Comparison of ENCODE assay signal across 12 cellular contexts in genomic region chr20:43721429-43722152, GRCh38. TPM values are rescaled to one million over a fixed set of nuclear protein-coding genes. Genes with fewer than 3 reads are reported as not detected.
DNase-seq lines count a peak whose midpoint lies in the region; ATAC-seq and TF ChIP-seq lines count a peak whose summit lies in the region.
"Had no signal": no experiment of that assay in that cellular context is flagged by ENCODE, and none has a peak within 500 bp of the region (broad histone marks: within the 10 kb centered on the region; RNA-seq: fewer than 3 reads in every experiment).

No MANE protein-coding gene starts in this region.

- H3F3A ChIP-seq in SK-N-SH (replicated peaks; ENCODE audit: insufficient read depth): no peaks in the 10 kb centered on the region

- WGBS in SK-N-SH (ENCODE audit: low lambda C conversion rate): 83% methylated on average over 2 of the region's 15 CpGs
- WGBS in ovary, 3 donors: 22 to 32% (median 24%) methylated on average over 7 to 15 of the region's 15 CpGs

- H3K36me3 Mint-ChIP-seq in activated T-cell treated with anti-CD3 and anti-CD28 coated beads, Interleukin-2, amount 50 U/mL, for 4 hours (ENCODE audit: insufficient read depth): no peaks in the 10 kb centered on the region
- H3K36me3 Mint-ChIP-seq in naive thymus-derived CD8-positive, alpha-beta T cell: no peaks in the 10 kb centered on the region

- no peak for TF ChIP-seq RAD21 in SK-N-SH (IDR thresholded peaks at IDR 0.05; ENCODE audit: low read length)

- DNase-seq in SK-N-SH (no peak), HuH-7.5 (ENCODE audit: low spot score) (no peak), ovary (no peak), activated gamma-delta T cell treated with Interleukin-2 at 50 U/mL for 16 hours (no peak)
- no peak for DNase-seq in activated T-cell treated with anti-CD3 and anti-CD28 coated beads, Interleukin-2, amount 50 U/mL, for 4 hours
- DNase-seq in naive thymus-derived CD8-positive, alpha-beta T cell: peak in 1 of 10 donors; percentile 23
- DNase-seq: Karpas-422, left cardiac atrium had no signal

- H3K9me3 Mint-ChIP-seq in activated T-cell treated with anti-CD3 and anti-CD28 coated beads, Interleukin-2, amount 50 U/mL, for 4 hours: no peaks in the 10 kb centered on the region
- peaks cover 0 to 2% (median 0%) of the 10 kb centered on the region in 9 donors for H3K9me3 Mint-ChIP-seq in naive thymus-derived CD8-positive, alpha-beta T cell

- TF ChIP-seq CTCF in SK-N-SH (IDR thresholded peaks at IDR 0.05) (no peak), ovary (IDR thresholded peaks at IDR 0.05) (no peak)

- H3K9me3 ChIP-seq in SK-N-SH: no peaks in the 10 kb centered on the region
- H3K9me3 ChIP-seq in KOPT-K1 (ENCODE audit: insufficient read depth, low read length, poor library complexity, severe bottlenecking): no peaks in the 10 kb centered on the region
- no peaks in the 10 kb centered on the region for H3K9me3 ChIP-seq in ovary

- H3K4me1 Mint-ChIP-seq in activated T-cell treated with anti-CD3 and anti-CD28 coated beads, Interleukin-2, amount 50 U/mL, for 4 hours (ENCODE audit: low read depth): peaks cover 41% of the 10 kb centered on the region
- H3K4me1 Mint-ChIP-seq in naive thymus-derived CD8-positive, alpha-beta T cell: peaks cover 27 to 86% (median 68%) of the 10 kb centered on the region in 4 donors

- H3K4me3 ChIP-seq in SK-N-SH (ENCODE audit: low read depth in 2 of 2, low read length in 1 of 2): no peak overlapping the region
- no peak overlapping the region for H3K4me3 ChIP-seq in ovary
- H3K4me3 ChIP-seq: esophagus muscularis mucosa had no signal

- peak overlapping the region in 9 of 10 donors; percentile 26 to 93 (median 84) for H3K27ac Mint-ChIP-seq in naive thymus-derived CD8-positive, alpha-beta T cell

- intact Hi-C loops in ovary (cut with DNase I): no loop called here

- H3K9ac ChIP-seq in SK-N-SH: no peak overlapping the region

- peak; percentile 25; the same call in 2 of the 3 replicates for ATAC-seq in SK-N-SH treated with all-trans-retinoic acid at 6 μM for 48 hours
- peak in 1 of 2 donors; percentile 11 for ATAC-seq in activated T-cell treated with anti-CD3 and anti-CD28 coated beads, Interleukin-2, amount 50 U/mL, for 4 hours
- no peak for ATAC-seq in naive thymus-derived CD8-positive, alpha-beta T cell

- H3K79me2 ChIP-seq in SK-N-SH (ENCODE audit: insufficient read depth): no peaks in the 10 kb centered on the region

- no peaks in the 10 kb centered on the region for H3K27me3 ChIP-seq in SK-N-SH (ENCODE audit: insufficient read depth)
- no peaks in the 10 kb centered on the region for H3K27me3 ChIP-seq in ovary

- H3K27ac ChIP-seq in SK-N-SH (ENCODE audit: low read depth in 2 of 2, low read length in 1 of 2) (no peak overlapping the region), KOPT-K1 (ENCODE audit: low read depth, low read length, poor library complexity, severe bottlenecking) (peak overlapping the region; percentile 0), ovary (no peak overlapping the region)
- H3K27ac ChIP-seq: esophagus muscularis mucosa had no signal

- no peak overlapping the region for H2AFZ ChIP-seq in SK-N-SH (ENCODE audit: low read depth)

- TF ChIP-seq POLR2A in ovary (IDR thresholded peaks at IDR 0.05): no peak

- no peaks in the 10 kb centered on the region for H3K27me3 Mint-ChIP-seq in activated T-cell treated with anti-CD3 and anti-CD28 coated beads, Interleukin-2, amount 50 U/mL, for 4 hours (ENCODE audit: low read depth)
- H3K27me3 Mint-ChIP-seq in naive thymus-derived CD8-positive, alpha-beta T cell: no peaks in the 10 kb centered on the region

- no peak overlapping the region for H3K4me2 ChIP-seq in SK-N-SH

- H3K9me2 ChIP-seq in SK-N-SH: no peaks in the 10 kb centered on the region

- H3K36me3 ChIP-seq in SK-N-SH (replicated peaks in 1 of 2; ENCODE audit: control insufficient read depth in 1 of 2, insufficient read depth in 2 of 2, low read length in 1 of 2) (no peaks in the 10 kb centered on the region), KOPT-K1 (ENCODE audit: insufficient read depth, low read length) (peaks cover 19% of the 10 kb centered on the region), ovary (no peaks in the 10 kb centered on the region)
- H3K36me3 ChIP-seq: esophagus muscularis mucosa had no signal

- CTCF ChIA-PET in SK-N-SH (lab: Yijun Ruan, JAX): interaction anchor here (0.8 to 1.6 kb wide), 5 partner anchors 28 to 468 kb away, joined by 3 to 5 read pairs (median 3); no protein-coding TSS in a partner anchor

- TF ChIP-seq EP300 in SK-N-SH (IDR thresholded peaks at IDR 0.05; ENCODE audit: borderline replicate concordance in 1 of 2, low read depth in 1 of 2, low read length in 1 of 2) (no peak), ovary (IDR thresholded peaks at IDR 0.05) (no peak)

- POLR2A ChIA-PET in SK-N-SH (lab: Yijun Ruan, JAX): no interaction called here
- POLR2A ChIA-PET in naive thymus-derived CD8-positive, alpha-beta T cell (lab: Charles Lee): interaction anchor here (0.6 to 2.2 kb wide), 7 partner anchors 10 to 497 kb away, joined by 3 to 10 read pairs (median 3); partner anchors contain the start of gene IFT52

- no peaks in the 10 kb centered on the region for H4K20me1 ChIP-seq in SK-N-SH (ENCODE audit: insufficient read depth)

- peak overlapping the region; percentile 57 for H3K4me3 Mint-ChIP-seq in activated T-cell treated with anti-CD3 and anti-CD28 coated beads, Interleukin-2, amount 50 U/mL, for 4 hours
- peak overlapping the region; percentile 56 to 81 (median 73) for H3K4me3 Mint-ChIP-seq in naive thymus-derived CD8-positive, alpha-beta T cell

- H3K4me1 ChIP-seq in SK-N-SH (ENCODE audit: control insufficient read depth in 1 of 2, insufficient read depth in 2 of 2, low read depth in 1 of 2, low read length in 1 of 2) (peaks cover 0 to 15% of the 10 kb centered on the region in 2 experiments; a peak in 1 of 4 replicates), ovary (ENCODE audit: insufficient read depth) (no peaks in the 10 kb centered on the region)
- H3K4me1 ChIP-seq: esophagus muscularis mucosa had no signal

TF ChIP-seq in SK-N-SH treated with all-trans-retinoic acid at 6 μM for 48 hours, 23 proteins besides CTCF, POLR2A, EP300 and RAD21:
- TF ChIP-seq GLIS3 (CRISPR knock-in tag; IDR thresholded peaks at IDR 0.05) (no peak), ESRRG (CRISPR knock-in tag; IDR thresholded peaks at IDR 0.05) (no peak), ARNTL (CRISPR knock-in tag; IDR thresholded peaks at IDR 0.05; ENCODE audit: borderline replicate concordance, low read depth) (no peak)

TF ChIP-seq in SK-N-SH, 30 proteins besides CTCF, POLR2A, EP300 and RAD21 (continues in another document):
- no peak for TF ChIP-seq TEAD4 (IDR thresholded peaks at IDR 0.05; ENCODE audit: borderline replicate concordance, insufficient read depth)
- no peak for TF ChIP-seq YY1 (IDR thresholded peaks at IDR 0.05; ENCODE audit: low read depth)
- TF ChIP-seq PBX3 (IDR thresholded peaks at IDR 0.05): no peak
- no peak for TF ChIP-seq REST (IDR thresholded peaks at IDR 0.05; ENCODE audit: low read depth, low read length)
- TF ChIP-seq ELF1 (IDR thresholded peaks at IDR 0.05): no peak

RNA-seq across cellular contexts. Expression of gene GTSF1L, which starts 5.2 kb away (rescaled TPM):
- not detected in 2 replicates for polyA plus RNA-seq in SK-N-SH (2012; rRNA removed)
- not detected in 2 replicates for polyA plus RNA-seq in SK-N-SH (2012; cell fraction: cytosol; rRNA removed)
- not detected in 2 replicates for polyA plus RNA-seq in SK-N-SH (2012; cell fraction: nucleus; rRNA removed)
- not detected for total RNA-seq in activated T-cell treated with anti-CD3 and anti-CD28 coated beads, Interleukin-2, amount 50 U/mL, for 4 hours
- total RNA-seq in naive thymus-derived CD8-positive, alpha-beta T cell: under 1 TPM; 0.73 to 0.80 TPM
- 1 to 10 TPM in 1 of 3 donors, under 1 TPM in 2; 0.25 to 1.6 (median 0.97) TPM for polyA plus RNA-seq in naive thymus-derived CD8-positive, alpha-beta T cell
- total RNA-seq in ovary: not detected
- not detected for polyA plus RNA-seq in ovary
- total RNA-seq: esophagus muscularis mucosa, left cardiac atrium had no signal
- polyA plus RNA-seq: BJ had no signal

RNA-seq across cellular contexts. Expression of gene MYBL2, which starts 54.7 kb away (rescaled TPM):
- polyA plus RNA-seq in SK-N-SH (2012; rRNA removed) (7.3 and 9.7 TPM in 2 replicates), ovary (under 1 TPM; 0.83 to 0.91 TPM)
- 5.0 and 6.6 TPM in 2 replicates for polyA plus RNA-seq in SK-N-SH (2012; cell fraction: cytosol; rRNA removed)
- 6.8 and 9.1 TPM in 2 replicates for polyA plus RNA-seq in SK-N-SH (2012; cell fraction: nucleus; rRNA removed)
- total RNA-seq in activated T-cell treated with anti-CD3 and anti-CD28 coated beads, Interleukin-2, amount 50 U/mL, for 4 hours: 10 to 100 TPM; 19.8 to 26.2 (median 23.0) TPM
- total RNA-seq in naive thymus-derived CD8-positive, alpha-beta T cell: under 1 TPM; 0.13 to 0.27 TPM
- under 1 TPM in 1 of 3 donors, not detected in 2; 0.07 TPM for polyA plus RNA-seq in naive thymus-derived CD8-positive, alpha-beta T cell
- total RNA-seq in ovary: 1 to 10 TPM in 2 of 7 donors, under 1 TPM in 2, not detected in 3; 0.11 to 1.6 (median 0.67) TPM

Comparison
In these comparisons a context has a peak if more than half of its experiments do, and no peak if none do; other contexts are left out.
1. RNA of gene MYBL2, which starts 54.7 kb away (total RNA-seq): 19.8 to 26.2 TPM in activated T-cell treated with anti-CD3 and anti-CD28 coated beads, Interleukin-2, amount 50 U/mL, for 4 hours; 0.13 to 0.27 TPM in naive thymus-derived CD8-positive, alpha-beta T cell and 0.11 to 1.6 TPM in ovary; every median in the first group is over 4 times any median in the second.